16 cellular contexts compared by ENCODE assay signal in the genomic region with DNA sequence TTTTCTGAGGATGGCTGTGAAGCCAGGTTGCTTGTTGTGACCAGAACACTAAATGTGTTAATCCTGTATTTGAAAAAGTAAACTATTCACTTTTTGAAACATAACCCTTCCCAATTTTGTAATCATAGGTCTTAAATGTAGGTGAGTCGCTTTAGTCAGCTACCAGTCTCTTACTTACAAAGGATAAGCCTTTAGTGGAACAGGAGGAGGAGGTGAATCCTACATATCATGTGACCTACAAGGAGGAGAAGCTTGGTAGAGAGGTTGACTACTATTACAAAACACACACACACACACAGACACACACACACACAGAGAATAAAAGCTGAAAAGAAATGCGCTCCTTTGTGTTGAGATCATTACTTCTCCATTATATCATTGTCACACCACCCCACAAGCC.
"Had no signal": no experiment of that assay in that cellular context is flagged by ENCODE, and none has a peak within 500 bp of the region (broad histone marks: within the 10 kb centered on the region; RNA-seq: fewer than 3 reads in every experiment).

No MANE protein-coding gene starts in this region.

- H3K4me1 ChIP-seq: colonic mucosa, lower lobe of right lung had no signal

- H3K27me3 Mint-ChIP-seq: activated naive CD8-positive, alpha-beta T cell treated with anti-CD3 and anti-CD28 coated beads, Interleukin-2, amount 50 U/mL, for 24 hours; naive B cell had no signal

- H3K36me3 Mint-ChIP-seq: naive B cell had no signal

- H3K27ac ChIP-seq: colonic mucosa, lower lobe of right lung had no signal

- FAIRE-seq: astrocyte, endothelial cell of umbilical vein, urothelium cell line had no signal

- DNase-seq: activated CD8-positive, alpha-beta memory T cell treated with anti-CD3 and anti-CD28 coated beads, Interleukin-2, amount 50 U/mL, for 48 hours; activated CD8-positive, alpha-beta T cell treated with anti-CD3 and anti-CD28 coated beads, Interleukin-2, amount 10 ng/mL, durations not matched to agents 7 days and 5 days; activated naive CD4-positive, alpha-beta T cell treated with Interleukin-2 at 50 U/mL for 16 hours; activated naive CD8-positive, alpha-beta T cell treated with anti-CD3 and anti-CD28 coated beads, Interleukin-2, amount 50 U/mL, for 24 hours; colonic mucosa; left cardiac atrium; lower lobe of right lung; midbrain; naive B cell; right cardiac atrium; T1000 had no signal

- H3K4me3 Mint-ChIP-seq: activated CD8-positive, alpha-beta T cell treated with anti-CD3 and anti-CD28 coated beads, Interleukin-2, amount 10 ng/mL, durations not matched to agents 7 days and 5 days; activated naive CD8-positive, alpha-beta T cell treated with anti-CD3 and anti-CD28 coated beads, Interleukin-2, amount 50 U/mL, for 24 hours; activated T-helper 1 cell treated with anti-CD3 and anti-CD28 coated beads, Interleukin-12 subunit alpha, Interleukin-12 subunit beta, Interleukin-2, Interleukin-4 antibody, amounts not matched to agents 30 ng/mL and 10 ng/mL and 1 ng/mL, durations not matched to agents 14 hours and 24 hours and 36 hours; naive B cell had no signal

- H3K27me3 ChIP-seq: colonic mucosa had no signal

- H3K9me3 Mint-ChIP-seq: activated naive CD8-positive, alpha-beta T cell treated with anti-CD3 and anti-CD28 coated beads, Interleukin-2, amount 50 U/mL, for 24 hours; activated T-helper 1 cell treated with anti-CD3 and anti-CD28 coated beads, Interleukin-12 subunit alpha, Interleukin-12 subunit beta, Interleukin-2, Interleukin-4 antibody, amounts not matched to agents 30 ng/mL and 10 ng/mL and 1 ng/mL, durations not matched to agents 14 hours and 24 hours and 36 hours; naive B cell had no signal

- H3K4me3 ChIP-seq: colonic mucosa, lower lobe of right lung, smooth muscle cell had no signal

- H3K27ac Mint-ChIP-seq: activated CD8-positive, alpha-beta T cell treated with anti-CD3 and anti-CD28 coated beads, Interleukin-2, amount 10 ng/mL, durations not matched to agents 7 days and 5 days; activated naive CD8-positive, alpha-beta T cell treated with anti-CD3 and anti-CD28 coated beads, Interleukin-2, amount 50 U/mL, for 24 hours; activated T-helper 1 cell treated with anti-CD3 and anti-CD28 coated beads, Interleukin-12 subunit alpha, Interleukin-12 subunit beta, Interleukin-2, Interleukin-4 antibody, amounts not matched to agents 30 ng/mL and 10 ng/mL and 1 ng/mL, durations not matched to agents 14 hours and 24 hours and 36 hours had no signal

- H3K36me3 ChIP-seq: colonic mucosa, lower lobe of right lung had no signal

- H3K9me3 ChIP-seq: colonic mucosa, lower lobe of right lung had no signal
